17 cellular contexts compared by ENCODE assay signal in genomic region chr16:58418026-58418425, GRCh38. TPM values are rescaled to one million over a fixed set of nuclear protein-coding genes. Genes with fewer than 3 reads are reported as not detected.
A peak's percentile ranks its signal among the peaks of the same experiment; 100 is the strongest.
DNase-seq lines count a peak whose midpoint lies in the region; ATAC-seq, FAIRE-seq and TF ChIP-seq lines count a peak whose summit lies in the region.
"Had no signal": no experiment of that assay in that cellular context is flagged by ENCODE, and none has a peak within 500 bp of the region (broad histone marks: within the 10 kb centered on the region; RNA-seq: fewer than 3 reads in every experiment).

No MANE protein-coding gene starts in this region.

- TF ChIP-seq CTCF in GM12878 (IDR thresholded peaks at IDR 0.05 in 2 of 3, conservative IDR thresholded peaks at IDR 0.05 in 1 of 3; ENCODE audit: control insufficient read depth in 2 of 3, extremely low read depth in 1 of 3, insufficient read depth in 1 of 3, low read depth in 3 of 3, low read length in 3 of 3) (no peak), nephron progenitor cell (IDR thresholded peaks at IDR 0.05) (no peak)

- BruUV-seq in GM12878 (replicated peaks; lab: Mats Ljungman, UMichigan): no TSS peak

- 59% methylated on average over 7 of the region's 7 CpGs for WGBS in GM12878 (ENCODE audit: insufficient coverage, insufficient replicate concordance, low lambda C conversion rate, missing lambda C conversion rate)

- H3K4me3 Mint-ChIP-seq in nephron progenitor cell: no peak overlapping the region
- H3K4me3 Mint-ChIP-seq: CD8-positive, alpha-beta T cell had no signal

- no peaks in the 10 kb centered on the region for H3K36me3 Mint-ChIP-seq in nephron progenitor cell (ENCODE audit: low read depth)
- H3K36me3 Mint-ChIP-seq: CD8-positive, alpha-beta T cell had no signal

- H3K36me3 ChIP-seq in BLaER1 (no peaks in the 10 kb centered on the region), GM12878 (ENCODE audit: control insufficient read depth in 2 of 2, insufficient read depth in 2 of 2, low read length in 1 of 2) (no peaks in the 10 kb centered on the region)

- TF ChIP-seq POLR2A in GM12878 (IDR thresholded peaks at IDR 0.05; ENCODE audit: low read depth, low read length): no peak

- no peak for TF ChIP-seq EP300 in GM12878 (IDR thresholded peaks at IDR 0.05; ENCODE audit: borderline replicate concordance in 1 of 2, control insufficient read depth in 1 of 2, low read depth in 2 of 2, low read length in 2 of 2)

- H3K4me1 Mint-ChIP-seq in nephron progenitor cell: peaks cover 33% of the 10 kb centered on the region

- no peaks in the 10 kb centered on the region for H3K79me2 ChIP-seq in GM12878 (ENCODE audit: control insufficient read depth, insufficient read depth, low read length)

- DNase-seq in HTR-8/SVneo (ENCODE audit: insufficient read length, low spot score) (no peak), GM12878 (ENCODE audit: low read depth, low spot score) (no peak), nephron progenitor cell (no peak), hippocampal formation (lab: John Stamatoyannopoulos, UW) (no peak), HCEC 1CT (no peak)
- DNase-seq: ACHN; AML-193; CD8-positive, alpha-beta T cell; KG1; NCI-H1048; NCI-H1436 treated with DMSO at 0.1 percent for 48 hours; NCI-H2029 treated with DMSO at 0.1 percent for 48 hours; NCI-H510A treated with DMSO at 0.1 percent for 48 hours; SHP77 treated with DMSO at 0.1 percent for 48 hours had no signal

- H3K9me3 Mint-ChIP-seq in nephron progenitor cell: no peaks in the 10 kb centered on the region
- H3K9me3 Mint-ChIP-seq: CD8-positive, alpha-beta T cell had no signal

- H3K27ac ChIP-seq in BLaER1 (0 out of 2 replicates have a peak overlapping the region, but pooled peaks have one; percentile 15), GM12878 (ENCODE audit: control insufficient read depth, insufficient read depth) (no peak overlapping the region)

- POLR2A ChIA-PET in GM12878 (lab: Charles Lee): no interaction called here

- H4K20me1 ChIP-seq in BLaER1 (no peaks in the 10 kb centered on the region), GM12878 (ENCODE audit: control insufficient read depth, insufficient read depth) (no peaks in the 10 kb centered on the region)

- peak overlapping the region; percentile 39 for H3K27ac Mint-ChIP-seq in nephron progenitor cell
- H3K27ac Mint-ChIP-seq: CD8-positive, alpha-beta T cell had no signal

- H3K27me3 ChIP-seq in BLaER1: no peaks in the 10 kb centered on the region
- H3K27me3 ChIP-seq in GM12878 (replicated peaks in 1 of 2; ENCODE audit: control insufficient read depth in 2 of 2, insufficient read depth in 2 of 2, low read length in 1 of 2): no peaks in the 10 kb centered on the region

- RAD21 ChIA-PET in GM12878 (lab: Charles Lee; ENCODE audit: unreplicated experiment): no interaction called here

- peak overlapping the region; percentile 15; the same call in 1 of the 2 replicates for H2AFZ ChIP-seq in GM12878 (ENCODE audit: control insufficient read depth, low read depth, low read length)

- no peak for TF ChIP-seq RAD21 in GM12878 (IDR thresholded peaks at IDR 0.05; ENCODE audit: insufficient read depth, low read depth, low read length)

- in situ Hi-C loops in GM12878 (cut with MboI): no loop called here

- H3K4me2 ChIP-seq in BLaER1 (peak overlapping the region; percentile 73), GM12878 (ENCODE audit: control insufficient read depth, insufficient read depth) (0 out of 2 replicates have a peak overlapping the region, but pooled peaks have one; percentile 4)

- H3K9me3 ChIP-seq in BLaER1 (no peaks in the 10 kb centered on the region), GM12878 (replicated peaks; ENCODE audit: control insufficient read depth, insufficient read depth, low read length) (no peaks in the 10 kb centered on the region)

- FAIRE-seq in HTR-8/SVneo (lab: Jason Lieb, UNC) (peak; percentile 4), GM12878 (lab: Jason Lieb, UNC) (no peak)
- FAIRE-seq: RCC 7860 had no signal

- H3K27me3 Mint-ChIP-seq in nephron progenitor cell (ENCODE audit: low read depth, poor library complexity): peaks cover 27% of the 10 kb centered on the region

- H3K9ac ChIP-seq in BLaER1: peak overlapping the region; percentile 15; the same call in 1 of the 2 replicates
- no peak overlapping the region for H3K9ac ChIP-seq in GM12878 (ENCODE audit: control insufficient read depth, insufficient read depth, low read length)

- CTCF ChIA-PET in GM12878 (lab: Yijun Ruan, JAX): no interaction called here

- ATAC-seq in GM12878 (no peak), HG03460 (IDR thresholded peaks at IDR 0.05; ENCODE audit: unreplicated experiment) (no peak)
- ATAC-seq: CD8-positive, alpha-beta T cell had no signal

- SMC1A ChIA-PET in GM12878 (lab: Charles Lee; ENCODE audit: uncharacterized antibody, unreplicated experiment): no interaction called here

- H3K4me1 ChIP-seq in BLaER1: peaks cover 97% of the 10 kb centered on the region
- peaks cover 6% of the 10 kb centered on the region for H3K4me1 ChIP-seq in GM12878 (ENCODE audit: control insufficient read depth, insufficient read depth, low read length)

- H3K4me3 ChIP-seq in BLaER1 (no peak overlapping the region), GM12878 (no peak overlapping the region)

- intact Hi-C loops in GM12878 (cut with micrococcal nuclease; ENCODE audit: unreplicated experiment): no loop called here

TF ChIP-seq in GM12878, 131 proteins besides CTCF, POLR2A, EP300 and RAD21:
- no peak for TF ChIP-seq RELA (IDR thresholded peaks at IDR 0.05; ENCODE audit: borderline replicate concordance, partially characterized antibody)

RNA-seq across cellular contexts. Expression of gene GINS3, which starts 25.8 kb away (rescaled TPM):
- 4.7 and 4.8 TPM in 2 replicates for total RNA-seq in GM12878 (2013; cell fraction: nucleolus; rRNA removed)
- total RNA-seq in GM12878 (2014; rRNA removed): 16.2 and 17.7 TPM in 2 replicates
- total RNA-seq in GM12878 (2014; rRNA removed; fragmentation: Illumina TruSeq; extraction: Trizol): 15.8 and 19.5 TPM in 2 replicates
- 12.8 and 14.2 TPM in 2 replicates for total RNA-seq in GM12878 (2021)
- 8.1 TPM for polyA plus RNA-seq in GM12878 (2011; ENCODE audit: low read depth)
- 20.1 and 21.7 TPM in 2 replicates for polyA plus RNA-seq in GM12878 (2011; rRNA removed)
- 19.0 and 20.7 TPM in 2 replicates for polyA plus RNA-seq in GM12878 (2011; cell fraction: cytosol; rRNA removed)
- 11.3 and 12.2 TPM in 2 replicates for polyA plus RNA-seq in GM12878 (2011; cell fraction: nucleus; rRNA removed)
- polyA plus RNA-seq in GM12878 (2012): 6.5 and 8.8 TPM in 2 replicates
- polyA plus RNA-seq in GM12878 (2014; fragmentation: Illumina TruSeq; extraction: Trizol): 20.9 and 22.4 TPM in 2 replicates
- polyA plus RNA-seq in GM12878 (2014; fragmentation: Nextera tagmentation; extraction: Ambion mirVana): 10 to 100 TPM; 13.6 to 14.5 TPM
- 15.7 and 16.2 TPM in 2 replicates for polyA plus RNA-seq in GM12878 (2014; rRNA removed)
- 10 to 100 TPM; 14.5 to 15.0 TPM for polyA plus RNA-seq in GM12878 (2016; fragmentation: Nextera tagmentation; extraction: Ambion mirVana)
- 11.3 and 12.4 TPM in 2 replicates for polyA minus RNA-seq in GM12878 (2011; rRNA and poly(A)+ RNA removed)
- polyA minus RNA-seq in GM12878 (2011; cell fraction: cytosol; rRNA and poly(A)+ RNA removed): 3.8 and 6.8 TPM in 2 replicates
- polyA minus RNA-seq in GM12878 (2011; cell fraction: nucleus; rRNA and poly(A)+ RNA removed): 4.5 and 6.9 TPM in 2 replicates
